ENCODE assay signal across 1 cellular context in genomic region chr11:119030329-119031047, GRCh38.
TF ChIP-seq lines count a peak whose summit lies in the region.

Gene SLC37A4, minus strand, starts transcription at chr11:119030877.

TF ChIP-seq in SK-N-SH, 30 proteins besides CTCF, POLR2A, EP300 and RAD21 (continued from another document):
- TF ChIP-seq, protein P1, sequence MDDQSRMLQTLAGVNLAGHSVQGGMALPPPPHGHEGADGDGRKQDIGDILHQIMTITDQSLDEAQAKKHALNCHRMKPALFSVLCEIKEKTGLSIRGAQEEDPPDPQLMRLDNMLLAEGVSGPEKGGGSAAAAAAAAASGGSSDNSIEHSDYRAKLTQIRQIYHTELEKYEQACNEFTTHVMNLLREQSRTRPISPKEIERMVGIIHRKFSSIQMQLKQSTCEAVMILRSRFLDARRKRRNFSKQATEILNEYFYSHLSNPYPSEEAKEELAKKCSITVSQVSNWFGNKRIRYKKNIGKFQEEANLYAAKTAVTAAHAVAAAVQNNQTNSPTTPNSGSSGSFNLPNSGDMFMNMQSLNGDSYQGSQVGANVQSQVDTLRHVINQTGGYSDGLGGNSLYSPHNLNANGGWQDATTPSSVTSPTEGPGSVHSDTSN (IDR thresholded peaks at IDR 0.05), result no peak
- TF ChIP-seq FOSL2 (IDR thresholded peaks at IDR 0.05; ENCODE audit: borderline replicate concordance, low read depth), result no peak
